In genomic region chr2:170820647-170821630, GRCh38 we compare ENCODE assay signal across 1 cellular context.
TF ChIP-seq lines count a peak whose summit lies in the region.

No MANE protein-coding gene starts in this region.

TF ChIP-seq in GM12878, 131 proteins besides CTCF, POLR2A, EP300 and RAD21 (continued from another document):
- TF ChIP-seq ASH2L (IDR thresholded peaks at IDR 0.05; ENCODE audit: borderline replicate concordance, low read depth), result no peak
- TF ChIP-seq HDAC2 (IDR thresholded peaks at IDR 0.05), result no peak
